In the genomic region with DNA sequence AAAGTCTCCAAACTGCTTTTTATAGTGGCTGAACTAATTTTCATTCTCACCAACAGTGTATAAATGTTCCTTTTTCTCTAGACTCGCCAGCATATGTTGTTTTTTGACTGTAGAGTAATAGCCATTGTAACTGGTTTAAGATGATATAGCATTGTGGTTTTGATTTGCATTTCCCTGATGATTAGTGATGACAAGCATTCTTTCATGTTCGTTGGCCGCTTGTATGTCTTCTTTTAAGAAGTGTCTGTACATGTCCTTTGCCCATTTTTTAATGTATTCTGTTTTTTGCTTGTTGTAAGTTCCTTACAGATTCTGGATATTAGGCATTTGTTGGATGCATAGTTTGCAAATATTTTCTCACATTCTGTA, we compare ENCODE assay signal across 8 cellular contexts.
DNase-seq lines count a peak whose midpoint lies in the region; ATAC-seq and TF ChIP-seq lines count a peak whose summit lies in the region.

No MANE protein-coding gene starts in this region.

- H3K4me1 ChIP-seq in body of pancreas = no peaks in the 10 kb centered on the region

- H3K27me3 Mint-ChIP-seq in activated CD4-positive, alpha-beta memory T cell treated with anti-CD3 and anti-CD28 coated beads, Interleukin-2, amount 10 ng/mL, durations not matched to agents 7 days and 5 days = no peaks in the 10 kb centered on the region
- no peaks in the 10 kb centered on the region for H3K27me3 Mint-ChIP-seq in natural killer cell treated with Interleukin-12 subunit alpha and Interleukin-12 subunit beta and Interleukin-15 and Interleukin-18, amount 100 ng/mL, for 72 hours

- H3K9me3 ChIP-seq in body of pancreas = no peaks in the 10 kb centered on the region

- peaks cover 19% of the 10 kb centered on the region for H3K36me3 Mint-ChIP-seq in activated CD4-positive, alpha-beta memory T cell treated with anti-CD3 and anti-CD28 coated beads, Interleukin-2, amount 10 ng/mL, durations not matched to agents 7 days and 5 days (ENCODE audit: low read depth)
- H3K36me3 Mint-ChIP-seq in natural killer cell treated with Interleukin-12 subunit alpha and Interleukin-12 subunit beta and Interleukin-15 and Interleukin-18, amount 100 ng/mL, for 72 hours = peaks cover 13% of the 10 kb centered on the region

- H3K4me3 ChIP-seq in body of pancreas = no peak overlapping the region

- intact Hi-C loops in body of pancreas (cut with DNase I) = no loop called here

- peak; percentile 56 for ATAC-seq in GM19351 (IDR thresholded peaks at IDR 0.05; ENCODE audit: unreplicated experiment)
- peak; percentile 37 for ATAC-seq in HG03342 (IDR thresholded peaks at IDR 0.05; ENCODE audit: unreplicated experiment)
- ATAC-seq in natural killer cell treated with Interleukin-12 subunit alpha and Interleukin-12 subunit beta and Interleukin-15 and Interleukin-18, amount 100 ng/mL, for 72 hours = peak; percentile 2 to 53
- ATAC-seq in body of pancreas = no peak

- H3K27ac ChIP-seq in body of pancreas = peak overlapping the region in 2 of 4 donors; percentile 6 to 41

- no peak for TF ChIP-seq POLR2A in body of pancreas (IDR thresholded peaks at IDR 0.05)

- peak; percentile 10 for DNase-seq in CD1c-positive myeloid dendritic cell (ENCODE audit: extremely low spot score)
- no peak for DNase-seq in activated CD4-positive, alpha-beta memory T cell treated with anti-CD3 and anti-CD28 coated beads, Interleukin-2, amount 10 ng/mL, durations not matched to agents 7 days and 5 days
- DNase-seq in natural killer cell treated with Interleukin-12 subunit alpha and Interleukin-12 subunit beta and Interleukin-15 and Interleukin-18, amount 100 ng/mL, for 72 hours (ENCODE audit: low spot score) = no peak
- DNase-seq in AG08396 (ENCODE audit: low spot score) = no peak
- no peak for DNase-seq in kidney tubule cell (ENCODE audit: low spot score)
- no peak for DNase-seq in body of pancreas

- WGBS in body of pancreas, 2 donors = 58 to 73% methylated on average over 3 of the region's 3 CpGs

- H3K4me3 Mint-ChIP-seq in activated CD4-positive, alpha-beta memory T cell treated with anti-CD3 and anti-CD28 coated beads, Interleukin-2, amount 10 ng/mL, durations not matched to agents 7 days and 5 days = peak overlapping the region; percentile 86
- peak overlapping the region; percentile 88 for H3K4me3 Mint-ChIP-seq in natural killer cell treated with Interleukin-12 subunit alpha and Interleukin-12 subunit beta and Interleukin-15 and Interleukin-18, amount 100 ng/mL, for 72 hours

- POLR2A ChIA-PET in activated CD4-positive, alpha-beta memory T cell treated with anti-CD3 and anti-CD28 coated beads, Interleukin-2, amount 10 ng/mL, durations not matched to agents 7 days and 5 days (lab: Charles Lee) = interaction anchor here (1.2 kb wide), 1 partner anchor 10 kb away, joined by 5 read pairs; no protein-coding TSS in a partner anchor

- H3K27ac Mint-ChIP-seq in activated CD4-positive, alpha-beta memory T cell treated with anti-CD3 and anti-CD28 coated beads, Interleukin-2, amount 10 ng/mL, durations not matched to agents 7 days and 5 days = peak overlapping the region; percentile 88
- H3K27ac Mint-ChIP-seq in natural killer cell treated with Interleukin-12 subunit alpha and Interleukin-12 subunit beta and Interleukin-15 and Interleukin-18, amount 100 ng/mL, for 72 hours = peak overlapping the region; percentile 79 to 98

- CTCF ChIA-PET in activated CD4-positive, alpha-beta memory T cell treated with anti-CD3 and anti-CD28 coated beads, Interleukin-2, amount 10 ng/mL, durations not matched to agents 7 days and 5 days (lab: Charles Lee) = no interaction called here

- H3K4me1 Mint-ChIP-seq in activated CD4-positive, alpha-beta memory T cell treated with anti-CD3 and anti-CD28 coated beads, Interleukin-2, amount 10 ng/mL, durations not matched to agents 7 days and 5 days = peaks cover 23% of the 10 kb centered on the region
- H3K4me1 Mint-ChIP-seq in natural killer cell treated with Interleukin-12 subunit alpha and Interleukin-12 subunit beta and Interleukin-15 and Interleukin-18, amount 100 ng/mL, for 72 hours (ENCODE audit: low read depth in 2 of 2) = peaks cover 28 to 39% of the 10 kb centered on the region in 2 donors

- no peaks in the 10 kb centered on the region for H3K36me3 ChIP-seq in body of pancreas (replicated peaks in 1 of 2; ENCODE audit: insufficient read depth in 1 of 2, low read depth in 2 of 2)

- peaks cover 13% of the 10 kb centered on the region for H3K9me3 Mint-ChIP-seq in activated CD4-positive, alpha-beta memory T cell treated with anti-CD3 and anti-CD28 coated beads, Interleukin-2, amount 10 ng/mL, durations not matched to agents 7 days and 5 days
- H3K9me3 Mint-ChIP-seq in natural killer cell treated with Interleukin-12 subunit alpha and Interleukin-12 subunit beta and Interleukin-15 and Interleukin-18, amount 100 ng/mL, for 72 hours = peaks cover 12% of the 10 kb centered on the region

- no peaks in the 10 kb centered on the region for H3K27me3 ChIP-seq in body of pancreas

- TF ChIP-seq CTCF in body of pancreas (IDR thresholded peaks at IDR 0.05) = no peak
